ENCODE assay signal across 15 cellular contexts in genomic region chr22:40443675-40444482, GRCh38.
DNase-seq lines count a peak whose midpoint lies in the region; ATAC-seq and TF ChIP-seq lines count a peak whose summit lies in the region.
"Had no signal": no experiment of that assay in that cellular context is flagged by ENCODE, and none has a peak within 500 bp of the region (broad histone marks: within the 10 kb centered on the region; RNA-seq: fewer than 3 reads in every experiment).

No MANE protein-coding gene starts in this region.

- H3K27me3 ChIP-seq in neutrophil = no peaks in the 10 kb centered on the region
- H3K27me3 ChIP-seq: foreskin keratinocyte, upper lobe of left lung had no signal

- H3K4me3 Mint-ChIP-seq in CD14-positive monocyte = peak overlapping the region; percentile 21 to 63

- peaks cover 0 to 2% (median 0%) of the 10 kb centered on the region in 3 donors for H3K27me3 Mint-ChIP-seq in CD14-positive monocyte (ENCODE audit: low read depth in 3 of 3)

- TF ChIP-seq CTCF in CD14-positive monocyte (IDR thresholded peaks at IDR 0.05) = no peak
- TF ChIP-seq CTCF in HEK293 (tag by site-specific recombination; IDR thresholded peaks at IDR 0.05) = no peak
- no peak for TF ChIP-seq CTCF in coronary artery (IDR thresholded peaks at IDR 0.05)
- no peak for TF ChIP-seq CTCF in neutrophil (IDR thresholded peaks at IDR 0.05)

- H3K36me3 ChIP-seq in HEK293 (ENCODE audit: control insufficient read depth in 2 of 2, insufficient read depth in 1 of 2, low read length in 2 of 2) (peaks cover 0 to 4% of the 10 kb centered on the region in 2 experiments; a peak in 1 of 3 replicates), neutrophil (peaks cover 28% of the 10 kb centered on the region)
- H3K36me3 ChIP-seq: upper lobe of left lung had no signal

- CTCF ChIA-PET in HEK293 (lab: Yijun Ruan, JAX) = interaction anchor here (0.7 to 1.0 kb wide), 4 partner anchors 15 to 190 kb away, joined by 3 to 5 read pairs (median 4); no protein-coding TSS in a partner anchor

- H3K4me3 ChIP-seq in HEK293 (ENCODE audit: low read depth, low read length) (no peak overlapping the region), coronary artery (peak overlapping the region; percentile 23), neutrophil (ENCODE audit: low read depth in 1 of 2, low read length in 1 of 2) (peak overlapping the region; percentile 19 to 26)
- H3K4me3 ChIP-seq: upper lobe of left lung had no signal

- ATAC-seq in HG02885 (IDR thresholded peaks at IDR 0.05; ENCODE audit: poor library complexity, unreplicated experiment) = no peak
- ATAC-seq: foreskin keratinocyte had no signal

- H3K9me3 ChIP-seq in HEK293 (ENCODE audit: control insufficient read depth, insufficient read depth, low read depth, low read length) (no peaks in the 10 kb centered on the region), neutrophil (no peaks in the 10 kb centered on the region)
- H3K9me3 ChIP-seq: upper lobe of left lung had no signal

- peaks cover 0 to 8% (median 2%) of the 10 kb centered on the region in 7 donors for H3K9me3 Mint-ChIP-seq in CD14-positive monocyte

- POLR2A ChIA-PET in HEK293 (lab: Yijun Ruan, JAX) = interaction anchor here (0.6 kb wide), 1 partner anchor 189 kb away, joined by 5 read pairs; no protein-coding TSS in a partner anchor

- peaks cover 99% of the 10 kb centered on the region for H3K4me1 Mint-ChIP-seq in CD14-positive monocyte

- H3K36me3 Mint-ChIP-seq in CD14-positive monocyte = peaks cover 24 to 54% of the 10 kb centered on the region in 2 donors

- H3K4me1 ChIP-seq in HEK293 (ENCODE audit: control insufficient read depth, insufficient read depth, low read length) (peaks cover 9% of the 10 kb centered on the region), neutrophil (ENCODE audit: control insufficient read depth in 1 of 2, insufficient read depth in 1 of 2, low read depth in 1 of 2, low read length in 1 of 2) (peaks cover 96 to 100% of the 10 kb centered on the region in 2 experiments)
- H3K4me1 ChIP-seq: foreskin keratinocyte had no signal

- intact Hi-C loops in CD14-positive monocyte (cut with micrococcal nuclease) = no loop called here

- H3K27ac ChIP-seq in HEK293 (ENCODE audit: extremely low read depth, low read depth, low read length) (no peak overlapping the region), coronary artery (peak overlapping the region; percentile 55 to 75), neutrophil (peak overlapping the region; percentile 83)
- H3K27ac ChIP-seq: foreskin keratinocyte, VCaP had no signal

- H3K27ac Mint-ChIP-seq in CD14-positive monocyte = peak overlapping the region; percentile 88 to 98 (median 96)

- DNase-seq in CD14-positive monocyte (ENCODE audit: low spot score) (no peak), coronary artery (ENCODE audit: low spot score) (no peak), amygdala (lab: John Stamatoyannopoulos, UW) (no peak), KBM-7 (no peak)
- DNase-seq in stimulated activated CD4-positive, alpha-beta T cell treated with anti-CD3 and anti-CD28 coated beads, Interleukin-2, amount 100 ng/mL, for 48 hours = no peak
- DNase-seq: AML-193, DMS79 treated with DMSO at 0.1 percent for 48 hours, foreskin keratinocyte, HCEC 1CT, NCI-H2107, upper lobe of left lung had no signal

- in situ Hi-C loops in KBM-7 (cut with MboI; ENCODE audit: low pct_unique_long_range_greater_than_20kb, low sequenced_read_pairs) = no loop called here

TF ChIP-seq in HEK293, 187 proteins besides CTCF, POLR2A, EP300 and RAD21:
- 0 out of 2 replicates have a peak, but pooled peaks have one; percentile 63 for TF ChIP-seq ZNF677 (tag by site-specific recombination; IDR thresholded peaks at IDR 0.05)
- TF ChIP-seq ZNF24 (tag by site-specific recombination; IDR thresholded peaks at IDR 0.05) = no peak
